Comparison of ENCODE assay signal across 11 cellular contexts in genomic region chr2:27724191-27724590, GRCh38. TPM values are rescaled to one million over a fixed set of nuclear protein-coding genes. Genes with fewer than 3 reads are reported as not detected.
DNase-seq lines count a peak whose midpoint lies in the region; ATAC-seq and TF ChIP-seq lines count a peak whose summit lies in the region.
"Had no signal": no experiment of that assay in that cellular context is flagged by ENCODE, and none has a peak within 500 bp of the region (broad histone marks: within the 10 kb centered on the region; RNA-seq: fewer than 3 reads in every experiment).

No MANE protein-coding gene starts in this region.

- peak overlapping the region; percentile 46 for H3K27ac ChIP-seq in RWPE2 (ENCODE audit: poor library complexity, severe bottlenecking)
- H3K27ac ChIP-seq in fibroblast of lung (ENCODE audit: insufficient read depth, low read length) = peak overlapping the region; percentile 32
- peak overlapping the region; percentile 6 for H3K27ac ChIP-seq in osteoblast (ENCODE audit: low read depth, low read length)
- peak overlapping the region; percentile 45 to 80 (median 70) for H3K27ac ChIP-seq in upper lobe of left lung
- no peak overlapping the region for H3K27ac ChIP-seq in OCI-LY7 (ENCODE audit: low read depth, low read length, poor library complexity, severe bottlenecking)

- ATAC-seq in RWPE2 (ENCODE audit: low read depth) (no peak), upper lobe of left lung (ENCODE audit: low FRiP score in 2 of 2) (no peak), GM18498 (IDR thresholded peaks at IDR 0.05; ENCODE audit: unreplicated experiment) (no peak)

- no peaks in the 10 kb centered on the region for H3K9me3 ChIP-seq in RWPE2 (ENCODE audit: severe bottlenecking)
- no peaks in the 10 kb centered on the region for H3K9me3 ChIP-seq in fibroblast of lung (ENCODE audit: control insufficient read depth, insufficient read depth, low read depth, low read length)
- no peaks in the 10 kb centered on the region for H3K9me3 ChIP-seq in osteoblast (ENCODE audit: low read depth, low read length)
- H3K9me3 ChIP-seq in upper lobe of left lung = no peaks in the 10 kb centered on the region
- no peaks in the 10 kb centered on the region for H3K9me3 ChIP-seq in OCI-LY7 (ENCODE audit: low read length)

- H3K27me3 ChIP-seq in RWPE2 (ENCODE audit: insufficient read depth, poor library complexity, severe bottlenecking) (no peaks in the 10 kb centered on the region), fibroblast of lung (ENCODE audit: control insufficient read depth, insufficient read depth, low read length) (no peaks in the 10 kb centered on the region), osteoblast (ENCODE audit: insufficient read depth, low read length) (no peaks in the 10 kb centered on the region), upper lobe of left lung (no peaks in the 10 kb centered on the region)

- no peak overlapping the region for H3K9ac ChIP-seq in fibroblast of lung (ENCODE audit: insufficient read depth, low read length)

- CTCF ChIA-PET in OCI-LY7 (lab: Charles Lee; ENCODE audit: unreplicated experiment) = no interaction called here

- peaks cover 12% of the 10 kb centered on the region for H3K4me1 ChIP-seq in RWPE2 (ENCODE audit: insufficient read depth, poor library complexity, severe bottlenecking)
- H3K4me1 ChIP-seq in fibroblast of lung (ENCODE audit: control insufficient read depth, extremely low read depth, insufficient read depth, low read length) = peaks cover 35% of the 10 kb centered on the region
- H3K4me1 ChIP-seq in osteoblast (ENCODE audit: insufficient read depth, low read length) = peaks cover 39% of the 10 kb centered on the region
- H3K4me1 ChIP-seq in upper lobe of left lung = peaks cover 26 to 40% (median 27%) of the 10 kb centered on the region in 4 donors
- H3K4me1 ChIP-seq in OCI-LY7 (ENCODE audit: insufficient read depth, low read length, poor library complexity, severe bottlenecking) = no peaks in the 10 kb centered on the region

- H3K4me2 ChIP-seq in fibroblast of lung (ENCODE audit: extremely low read depth, insufficient read depth, low read length) = no peak overlapping the region
- no peak overlapping the region for H3K4me2 ChIP-seq in osteoblast (ENCODE audit: insufficient read depth, low read length)
- no peak overlapping the region for H3K4me2 ChIP-seq in OCI-LY7 (ENCODE audit: low read length)

- H3K36me3 ChIP-seq in RWPE2 (ENCODE audit: low read depth) (no peaks in the 10 kb centered on the region), fibroblast of lung (ENCODE audit: control insufficient read depth, insufficient read depth, low read length) (no peaks in the 10 kb centered on the region), osteoblast (ENCODE audit: insufficient read depth, low read length) (no peaks in the 10 kb centered on the region), upper lobe of left lung (no peaks in the 10 kb centered on the region), OCI-LY7 (ENCODE audit: insufficient read depth, low read length) (no peaks in the 10 kb centered on the region)

- POLR2A ChIA-PET in OCI-LY7 (lab: Charles Lee) = no interaction called here

- WGBS in upper lobe of left lung, 2 donors = 84% methylated on average over 3 of the region's 3 CpGs

- H4K20me1 ChIP-seq in fibroblast of lung (ENCODE audit: control insufficient read depth, extremely low read depth, insufficient read depth, low read length) (no peaks in the 10 kb centered on the region), osteoblast (ENCODE audit: insufficient read depth, low read length) (no peaks in the 10 kb centered on the region), OCI-LY7 (ENCODE audit: insufficient read depth, low read length) (no peaks in the 10 kb centered on the region)

- TF ChIP-seq CTCF in RWPE2 (IDR thresholded peaks at IDR 0.05; ENCODE audit: poor library complexity, severe bottlenecking) (no peak), fibroblast of lung (conservative IDR thresholded peaks at IDR 0.05 in 1 of 2, IDR thresholded peaks at IDR 0.05 in 1 of 2; ENCODE audit: low read depth in 1 of 2, low read length in 2 of 2) (no peak), osteoblast (IDR thresholded peaks at IDR 0.05; ENCODE audit: extremely low read depth, low read depth, low read length) (no peak), upper lobe of left lung (IDR thresholded peaks at IDR 0.05) (no peak), OCI-LY7 (conservative IDR thresholded peaks at IDR 0.05; ENCODE audit: low read length) (no peak)

- H3K4me3 ChIP-seq in RWPE2 (ENCODE audit: severe bottlenecking) (no peak overlapping the region), fibroblast of lung (replicated peaks in 1 of 4; ENCODE audit: control extremely low read depth in 1 of 4, insufficient read depth in 1 of 4, low read depth in 3 of 4, low read length in 4 of 4) (no peak overlapping the region), osteoblast (ENCODE audit: insufficient read depth, low read length) (no peak overlapping the region), upper lobe of left lung (no peak overlapping the region), OCI-LY7 (ENCODE audit: low read depth, low read length, poor library complexity, severe bottlenecking) (no peak overlapping the region)

- no peak for TF ChIP-seq POLR2A in upper lobe of left lung (IDR thresholded peaks at IDR 0.05)

- intact Hi-C loops in OCI-LY7 (cut with micrococcal nuclease; ENCODE audit: unreplicated experiment) = no loop called here

- BruUV-seq in OCI-LY7 (replicated peaks; lab: Mats Ljungman, UMichigan) = no TSS peak

- H2AFZ ChIP-seq in fibroblast of lung (ENCODE audit: low read length) (peak overlapping the region; percentile 10), osteoblast (ENCODE audit: low read length) (peak overlapping the region; percentile 28), OCI-LY7 (ENCODE audit: low read length) (no peak overlapping the region)

- no peaks in the 10 kb centered on the region for H3K9me2 ChIP-seq in OCI-LY7 (ENCODE audit: insufficient read depth, low read length)

- TF ChIP-seq EP300 in upper lobe of left lung (IDR thresholded peaks at IDR 0.05) = no peak

- H3K79me2 ChIP-seq in fibroblast of lung (ENCODE audit: control insufficient read depth, insufficient read depth, low read length) (no peaks in the 10 kb centered on the region), osteoblast (ENCODE audit: insufficient read depth, low read length) (no peaks in the 10 kb centered on the region), OCI-LY7 (ENCODE audit: insufficient read depth, low read depth, low read length) (no peaks in the 10 kb centered on the region)

- DNase-seq in RWPE2 (ENCODE audit: low spot score) = no peak
- no peak for DNase-seq in fibroblast of lung (ENCODE audit: low read depth in 2 of 2)
- DNase-seq in osteoblast (ENCODE audit: insufficient read length, low spot score, missing footprints) = no peak
- DNase-seq in upper lobe of left lung = no peak
- no peak for DNase-seq in activated naive CD4-positive, alpha-beta T cell treated with anti-CD3 and anti-CD28 coated beads, Interleukin-2, amount 50 U/mL, for 16 hours
- DNase-seq in OCI-LY7 (ENCODE audit: low spot score) = no peak
- DNase-seq: activated naive CD4-positive, alpha-beta T cell; CD4-positive, alpha-beta T cell; NCI-H2029 treated with DMSO at 0.1 percent for 48 hours; stimulated activated CD8-positive, alpha-beta memory T cell treated with anti-CD3 and anti-CD28 coated beads, Interleukin-4, amount 100 ng/mL, for 48 hours had no signal

RNA-seq across cellular contexts. Expression of gene MRPL33, which starts 47.3 kb away (rescaled TPM):
- total RNA-seq in fibroblast of lung (64.5 and 85.9 TPM in 2 replicates), osteoblast (63.1 and 105 TPM in 2 replicates), upper lobe of left lung (100 to 1,000 TPM in 2 of 6 donors, 10 to 100 TPM in 4; 54.5 to 122 (median 72.4) TPM), OCI-LY7 (2022) (40.4 and 43.8 TPM in 2 replicates)
- 144 and 178 TPM in 2 replicates for polyA plus RNA-seq in fibroblast of lung
- polyA plus RNA-seq in fibroblast of lung (2012) = 166 and 235 TPM in 2 replicates
- 6.7 TPM in 1 of 2 replicates, not detected in the other for polyA minus RNA-seq in fibroblast of lung (ENCODE audit: low replicate concordance)
- 51.2 and 51.5 TPM in 2 replicates for total RNA-seq in OCI-LY7 (2014; rRNA removed; shearing (Covaris generic))
